ENCODE assay signal across 21 cellular contexts in genomic region chr5:168096525-168096924, GRCh38.
"Had no signal": no experiment of that assay in that cellular context is flagged by ENCODE, and none has a peak within 500 bp of the region (broad histone marks: within the 10 kb centered on the region; RNA-seq: fewer than 3 reads in every experiment).

No MANE protein-coding gene starts in this region.

- H3K4me3 Mint-ChIP-seq: immature natural killer cell, mesothelial cell of epicardium had no signal

- H3K4me1 ChIP-seq: foreskin keratinocyte, gastroesophageal sphincter, left lung, lower lobe of right lung had no signal

- H3K27ac ChIP-seq: coronary artery, dorsolateral prefrontal cortex, esophagus muscularis mucosa, foreskin keratinocyte, gastroesophageal sphincter, heart left ventricle, hepatocyte, left lung, lower lobe of right lung had no signal

- H3K9me3 Mint-ChIP-seq: immature natural killer cell had no signal

- H3K36me3 Mint-ChIP-seq: immature natural killer cell had no signal

- H3K27me3 ChIP-seq: dorsolateral prefrontal cortex, esophagus muscularis mucosa, foreskin keratinocyte, gastroesophageal sphincter, heart left ventricle, hepatocyte, left lung had no signal

- ATAC-seq: foreskin keratinocyte, gastroesophageal sphincter, heart left ventricle, left lung, left ventricle myocardium superior, lower lobe of right lung, mucosa of descending colon had no signal

- H3K27ac Mint-ChIP-seq: immature natural killer cell, mesothelial cell of epicardium had no signal

- H3K36me3 ChIP-seq: gastroesophageal sphincter, left lung, lower lobe of right lung had no signal

- DNase-seq: dermis blood vessel endothelial cell; dorsolateral prefrontal cortex; effector CD4-positive, alpha-beta T cell; effector memory CD4-positive, alpha-beta T cell; foreskin keratinocyte; heart left ventricle; hypothalamus; immature natural killer cell; islet precursor cell; kidney; kidney glomerular epithelial cell; left lung; left ventricle myocardium superior; lower lobe of right lung; mesenchymal stem cell; mucosa of descending colon had no signal

- H3K4me3 ChIP-seq: coronary artery, dorsolateral prefrontal cortex, esophagus muscularis mucosa, gastroesophageal sphincter, heart left ventricle, hepatocyte, left lung, lower lobe of right lung, mucosa of descending colon had no signal

- H3K9me3 ChIP-seq: esophagus muscularis mucosa, gastroesophageal sphincter, heart left ventricle, left lung, lower lobe of right lung, mucosa of descending colon had no signal

- H3K4me1 Mint-ChIP-seq: immature natural killer cell had no signal
